ENCODE assay signal across 12 cellular contexts in the genomic region with DNA sequence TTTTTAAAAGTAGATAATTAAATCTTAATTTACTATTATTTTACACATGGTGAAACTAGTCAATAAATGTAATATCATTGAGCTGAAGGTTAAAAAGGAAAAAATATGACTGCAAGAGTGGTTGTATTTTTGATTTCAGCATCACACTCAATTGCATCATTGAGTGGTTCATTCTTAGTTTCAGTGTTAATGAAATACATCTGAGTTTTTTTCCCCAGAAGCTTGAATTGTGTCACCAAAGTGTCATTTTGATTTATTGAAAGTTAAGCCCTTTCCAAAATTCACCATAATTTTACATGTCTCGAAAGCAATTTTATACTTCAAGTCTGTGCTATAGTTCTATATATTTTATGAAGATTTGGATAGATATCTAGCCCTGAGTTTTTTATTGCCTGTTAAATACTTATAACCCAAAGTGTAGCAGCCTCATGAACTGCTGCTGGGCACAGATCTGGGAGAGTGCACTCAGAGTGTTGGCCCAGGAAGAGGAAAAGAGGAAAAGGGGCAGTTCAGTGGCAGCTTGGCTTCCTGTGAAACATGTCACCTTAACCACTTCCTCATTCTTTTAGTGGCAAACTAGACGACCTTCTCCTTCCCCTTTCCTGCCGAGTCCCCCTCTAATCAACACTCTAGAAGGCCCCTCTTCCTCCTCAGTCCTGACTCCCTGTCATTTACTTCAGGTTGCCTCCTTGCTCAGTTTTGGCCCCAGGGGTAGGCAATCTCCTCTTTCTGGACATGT.
DNase-seq lines count a peak whose midpoint lies in the region; ATAC-seq and TF ChIP-seq lines count a peak whose summit lies in the region.
"Had no signal": no experiment of that assay in that cellular context is flagged by ENCODE, and none has a peak within 500 bp of the region (broad histone marks: within the 10 kb centered on the region; RNA-seq: fewer than 3 reads in every experiment).

No MANE protein-coding gene starts in this region.

- H3K27me3 ChIP-seq in mammary epithelial cell (ENCODE audit: insufficient read depth, low read length) (no peaks in the 10 kb centered on the region), breast epithelium (no peaks in the 10 kb centered on the region), upper lobe of right lung (no peaks in the 10 kb centered on the region), H9 (ENCODE audit: insufficient read depth, low read length) (no peaks in the 10 kb centered on the region), Peyer's patch (no peaks in the 10 kb centered on the region)
- H3K27me3 ChIP-seq: cardiac muscle cell had no signal

- H3K9ac ChIP-seq in mammary epithelial cell (ENCODE audit: insufficient read depth, low read length) (no peak overlapping the region), H9 (ENCODE audit: extremely low read depth, insufficient read length, low read length) (no peak overlapping the region)

- H3K4ac ChIP-seq in H9 (ENCODE audit: low read depth, low read length) = no peak overlapping the region

- CTCF ChIA-PET in mammary epithelial cell (lab: Charles Lee; ENCODE audit: low non-redundant PET) = no interaction called here

- H2BK5ac ChIP-seq in H9 (ENCODE audit: insufficient read length, low read length) = no peak overlapping the region

- H3K36me3 ChIP-seq in mammary epithelial cell (ENCODE audit: insufficient read depth, low read length) = no peaks in the 10 kb centered on the region
- no peaks in the 10 kb centered on the region for H3K36me3 ChIP-seq in breast epithelium
- no peaks in the 10 kb centered on the region for H3K36me3 ChIP-seq in upper lobe of right lung
- no peaks in the 10 kb centered on the region for H3K36me3 ChIP-seq in Peyer's patch
- H3K36me3 ChIP-seq: cardiac muscle cell had no signal

- no peak for DNase-seq in mammary epithelial cell
- no peak for DNase-seq in breast epithelium (ENCODE audit: low spot score in 2 of 2)
- DNase-seq in NB4 (ENCODE audit: low read depth) = peak; percentile 38
- peak; percentile 9 for DNase-seq in fibroblast of mammary gland (ENCODE audit: low read depth)
- DNase-seq in upper lobe of right lung = no peak
- no peak for DNase-seq in H9
- no peak for DNase-seq in Peyer's patch
- DNase-seq: ACHN, occipital lobe had no signal

- peaks cover 0 to 4% of the 10 kb centered on the region in 2 experiments; a peak in 2 of 5 replicates for H3K9me3 Mint-ChIP-seq in H9

- in situ Hi-C loops in mammary epithelial cell (cut with MboI; ENCODE audit: low sequenced_read_pairs in 2 of 2) = no loop called here

- H3K9me3 ChIP-seq in mammary epithelial cell (replicated peaks; ENCODE audit: insufficient read depth, low read length) (no peaks in the 10 kb centered on the region), breast epithelium (no peaks in the 10 kb centered on the region), upper lobe of right lung (no peaks in the 10 kb centered on the region), H9 (ENCODE audit: control insufficient read depth, low read depth, low read length) (no peaks in the 10 kb centered on the region), Peyer's patch (no peaks in the 10 kb centered on the region)

- no peak overlapping the region for H3K27ac Mint-ChIP-seq in H9
- H3K27ac Mint-ChIP-seq: activated T-helper 17 cell treated with anti-CD3 and anti-CD28 coated beads, Interleukin-2, amount 50 U/mL, for 72 hours had no signal

- no peaks in the 10 kb centered on the region for H3K4me1 Mint-ChIP-seq in H9

- no peak overlapping the region for H4K8ac ChIP-seq in H9 (replicated peaks; ENCODE audit: insufficient read length, low read depth, low read length)

- 85% methylated on average over 2 of the region's 3 CpGs for WGBS in mammary epithelial cell (ENCODE audit: low coverage, missing lambda C conversion rate)
- WGBS in H9 (ENCODE audit: extremely low coverage, insufficient read length, low lambda C conversion rate) = no CpG with 5 or more reads among the region's 3 CpGs

- H3K4me3 Mint-ChIP-seq in H9 = no peak overlapping the region
- H3K4me3 Mint-ChIP-seq: activated T-helper 17 cell treated with anti-CD3 and anti-CD28 coated beads, Interleukin-2, amount 50 U/mL, for 72 hours had no signal

- H2BK15ac ChIP-seq in H9 (ENCODE audit: low read depth, low read length) = no peak overlapping the region

- H3K23me2 ChIP-seq in H9 (ENCODE audit: insufficient read length, low read depth, low read length, poor library complexity, severe bottlenecking) = no peaks in the 10 kb centered on the region

- dilution Hi-C loops in mammary epithelial cell (cut with HindIII; ENCODE audit: low sequenced_read_pairs) = no loop called here

- H3K4me2 ChIP-seq in mammary epithelial cell (ENCODE audit: insufficient read depth, low read depth, low read length) (no peak overlapping the region), H9 (ENCODE audit: insufficient read depth, insufficient read length, low read length) (no peak overlapping the region)

- H2AK5ac ChIP-seq in H9 (ENCODE audit: insufficient read length, low read length) = no peak overlapping the region

- H3K56ac ChIP-seq in H9 (ENCODE audit: insufficient read length, low read depth, low read length) = no peak overlapping the region

- no peak overlapping the region for H3K27ac ChIP-seq in mammary epithelial cell (ENCODE audit: insufficient read depth, low read depth, low read length)
- H3K27ac ChIP-seq in breast epithelium = no peak overlapping the region
- no peak overlapping the region for H3K27ac ChIP-seq in upper lobe of right lung
- H3K27ac ChIP-seq in H9 (ENCODE audit: insufficient read length, low read depth, low read length) = no peak overlapping the region
- no peak overlapping the region for H3K27ac ChIP-seq in Peyer's patch
- H3K27ac ChIP-seq: cardiac muscle cell had no signal

- TF ChIP-seq POLR2A in breast epithelium (IDR thresholded peaks at IDR 0.05) (no peak), NB4 (IDR thresholded peaks at IDR 0.05; ENCODE audit: extremely low read depth, insufficient read length) (no peak), Peyer's patch (IDR thresholded peaks at IDR 0.05) (no peak)

- H2BK12ac ChIP-seq in H9 (ENCODE audit: insufficient read length, low read depth, low read length) = no peak overlapping the region

- no peak overlapping the region for H4K5ac ChIP-seq in H9 (ENCODE audit: insufficient read length, low read depth, low read length)

- H3K4me3 ChIP-seq in mammary epithelial cell (replicated peaks in 1 of 3; ENCODE audit: insufficient read depth in 1 of 3, low read depth in 2 of 3, low read length in 3 of 3) (no peak overlapping the region), breast epithelium (no peak overlapping the region), NB4 (ENCODE audit: low read depth, low read length) (no peak overlapping the region), fibroblast of mammary gland (ENCODE audit: control insufficient read depth, low read depth, low read length) (no peak overlapping the region), upper lobe of right lung (no peak overlapping the region), Peyer's patch (no peak overlapping the region)
- H3K4me3 ChIP-seq: cardiac muscle cell had no signal

- H3K4me1 ChIP-seq in mammary epithelial cell (ENCODE audit: insufficient read depth, low read length) = no peaks in the 10 kb centered on the region
- H3K4me1 ChIP-seq in breast epithelium = no peaks in the 10 kb centered on the region
- H3K4me1 ChIP-seq in upper lobe of right lung = no peaks in the 10 kb centered on the region
- no peaks in the 10 kb centered on the region for H3K4me1 ChIP-seq in H9 (ENCODE audit: insufficient read depth, low read length)
- H3K4me1 ChIP-seq in Peyer's patch = no peaks in the 10 kb centered on the region

- peak; percentile 83 for ATAC-seq in upper lobe of right lung
- ATAC-seq in HG02938 (IDR thresholded peaks at IDR 0.05; ENCODE audit: unreplicated experiment) = no peak
- ATAC-seq: activated T-helper 17 cell treated with anti-CD3 and anti-CD28 coated beads, Interleukin-2, amount 50 U/mL, for 72 hours had no signal

- H2BK20ac ChIP-seq in H9 (ENCODE audit: low read depth, low read length, poor library complexity, severe bottlenecking) = no peak overlapping the region

- no peak overlapping the region for H3K14ac ChIP-seq in H9 (ENCODE audit: insufficient read depth, low read length)

- H3T11ph ChIP-seq in H9 (ENCODE audit: low read length) = no peak overlapping the region

- no peak for TF ChIP-seq CTCF in mammary epithelial cell (conservative IDR thresholded peaks at IDR 0.05 in 1 of 2, IDR thresholded peaks at IDR 0.05 in 1 of 2; ENCODE audit: extremely low read depth in 1 of 2, insufficient read depth in 1 of 2, low read depth in 1 of 2, low read length in 2 of 2)
- no peak for TF ChIP-seq CTCF in breast epithelium (IDR thresholded peaks at IDR 0.05)
- no peak for TF ChIP-seq CTCF in NB4 (IDR thresholded peaks at IDR 0.05; ENCODE audit: low read depth, low read length)
- no peak for TF ChIP-seq CTCF in fibroblast of mammary gland (conservative IDR thresholded peaks at IDR 0.05; ENCODE audit: control insufficient read depth, insufficient read depth, low read depth, low read length)
- TF ChIP-seq CTCF in upper lobe of right lung (IDR thresholded peaks at IDR 0.05) = no peak
- TF ChIP-seq CTCF in H9 (conservative IDR thresholded peaks at IDR 0.05) = no peak
- no peak for TF ChIP-seq CTCF in Peyer's patch (IDR thresholded peaks at IDR 0.05)

- no peak overlapping the region for H3K18ac ChIP-seq in H9 (ENCODE audit: insufficient read length, low read depth, low read length)

- H3K36me3 Mint-ChIP-seq in H9 (ENCODE audit: insufficient read depth in 1 of 3, low read depth in 3 of 3) = peaks cover 0 to 4% (median 0%) of the 10 kb centered on the region in 3 experiments; a peak in 1 of 7 replicates

- no peaks in the 10 kb centered on the region for H3K79me1 ChIP-seq in H9 (ENCODE audit: insufficient read depth, low read depth, low read length, poor library complexity, severe bottlenecking)

- no peak overlapping the region for H3K23ac ChIP-seq in H9 (ENCODE audit: insufficient read length, low read depth, low read length)

- H4K20me1 ChIP-seq in mammary epithelial cell (ENCODE audit: insufficient read depth, low read length) (no peaks in the 10 kb centered on the region), H9 (ENCODE audit: control insufficient read depth, insufficient read depth, insufficient read length) (no peaks in the 10 kb centered on the region)

- no peak overlapping the region for H4K91ac ChIP-seq in H9 (ENCODE audit: insufficient read length, low read depth, low read length)

- H3K27me3 Mint-ChIP-seq in H9 (ENCODE audit: low read depth) = no peaks in the 10 kb centered on the region

- H3K79me2 ChIP-seq in mammary epithelial cell (ENCODE audit: insufficient read depth, low read length) = no peaks in the 10 kb centered on the region
- H3K79me2 ChIP-seq in H9 (ENCODE audit: insufficient read depth, low read length) = no peaks in the 10 kb centered on the region

- H2BK120ac ChIP-seq in H9 (ENCODE audit: low read depth, low read length, poor library complexity, severe bottlenecking) = no peak overlapping the region

- intact Hi-C loops in mammary epithelial cell (cut with micrococcal nuclease) = no loop called here
- intact Hi-C loops in breast epithelium (cut with DNase I; ENCODE audit: low total_unique reads) = no loop called here
- intact Hi-C loops in upper lobe of right lung (cut with DNase I) = no loop called here

- no TSS peak for BruUV-seq in mammary epithelial cell (replicated peaks; lab: Mats Ljungman, UMichigan)

- H2AFZ ChIP-seq in mammary epithelial cell (ENCODE audit: low read depth, low read length) (peak overlapping the region; percentile 10), H9 (ENCODE audit: low read length) (no peak overlapping the region)

Comparison
In these comparisons a context has a peak if more than half of its experiments do, and no peak if none do; other contexts are left out.
1. DNase-seq: peak in NB4 (single experiment) and fibroblast of mammary gland (single experiment); none in mammary epithelial cell (single experiment), breast epithelium (0 of 2), upper lobe of right lung (single experiment), H9 (single experiment) and Peyer's patch (0 of 3).